In genomic region chr14:103871596-103872480, GRCh38 we compare ENCODE assay signal across 8 cellular contexts. TPM values are rescaled to one million over a fixed set of nuclear protein-coding genes. Genes with fewer than 3 reads are reported as not detected.
A peak's percentile ranks its signal among the peaks of the same experiment; 100 is the strongest.
DNase-seq lines count a peak whose midpoint lies in the region; ATAC-seq and TF ChIP-seq lines count a peak whose summit lies in the region.

No MANE protein-coding gene starts in this region.

- H3K27me3 ChIP-seq in neutrophil (peaks cover 43% of the 10 kb centered on the region), thymus (ENCODE audit: control insufficient read depth, insufficient read depth) (no peaks in the 10 kb centered on the region)

- H3K4me1 Mint-ChIP-seq in effector memory CD8-positive, alpha-beta T cell (ENCODE audit: low read depth in 2 of 2) = peaks cover 0 to 13% of the 10 kb centered on the region in 2 donors

- peak; percentile 53 to 56 for DNase-seq in activated CD4-positive, alpha-beta T cell treated with anti-CD3 and anti-CD28 coated beads, Interleukin-2, amount 50 U/mL, for 4 hours
- DNase-seq in effector memory CD8-positive, alpha-beta T cell = peak; percentile 62 to 63 (median 63)
- DNase-seq in superior temporal gyrus (ENCODE audit: extremely low spot score) (no peak), COLO829 (ENCODE audit: low spot score) (no peak)

- no peak for TF ChIP-seq CTCF in neutrophil (IDR thresholded peaks at IDR 0.05)

- H3K27ac ChIP-seq in neutrophil (no peak overlapping the region), thymus (ENCODE audit: low read depth) (peak overlapping the region; percentile 71)

- peak; percentile 87 for ATAC-seq in GM18511 (IDR thresholded peaks at IDR 0.05; ENCODE audit: unreplicated experiment)
- ATAC-seq in HG03432 (IDR thresholded peaks at IDR 0.05; ENCODE audit: unreplicated experiment) = peak; percentile 88
- peak; percentile 87 for ATAC-seq in effector memory CD8-positive, alpha-beta T cell (replicated peaks)

- H3K9me3 ChIP-seq in neutrophil (no peaks in the 10 kb centered on the region), thymus (ENCODE audit: control insufficient read depth) (no peaks in the 10 kb centered on the region)

- peaks cover 0 to 11% of the 10 kb centered on the region in 2 donors for H3K27me3 Mint-ChIP-seq in effector memory CD8-positive, alpha-beta T cell

- H3K36me3 ChIP-seq in neutrophil (no peaks in the 10 kb centered on the region), thymus (ENCODE audit: control insufficient read depth, insufficient read depth) (no peaks in the 10 kb centered on the region)

- H3K4me3 Mint-ChIP-seq in effector memory CD8-positive, alpha-beta T cell = peak overlapping the region; percentile 85 to 93

- H3K36me3 Mint-ChIP-seq in effector memory CD8-positive, alpha-beta T cell (ENCODE audit: insufficient read depth) = peaks cover 2% of the 10 kb centered on the region

- H3K4me3 ChIP-seq in neutrophil (ENCODE audit: low read depth in 1 of 2, low read length in 1 of 2) (peak overlapping the region; percentile 36 to 50), thymus (ENCODE audit: low read length) (peak overlapping the region; percentile 52)

- H3K4me1 ChIP-seq in neutrophil (ENCODE audit: control insufficient read depth in 1 of 2, insufficient read depth in 1 of 2, low read depth in 1 of 2, low read length in 1 of 2) (peaks cover 11% of the 10 kb centered on the region in 2 experiments), thymus (ENCODE audit: control insufficient read depth, insufficient read depth, low read length) (peaks cover 10% of the 10 kb centered on the region)

- WGBS in thymus = 25% methylated on average over 53 of the region's 53 CpGs

- no peaks in the 10 kb centered on the region for H3K9me3 Mint-ChIP-seq in effector memory CD8-positive, alpha-beta T cell

- H3K27ac Mint-ChIP-seq in effector memory CD8-positive, alpha-beta T cell = peak overlapping the region; percentile 78 to 92

RNA-seq across cellular contexts. Expression of gene PPP1R13B, which starts 24.5 kb away (rescaled TPM):
- 7.4 TPM for polyA plus RNA-seq in thymus

RNA-seq across cellular contexts. Expression of gene TDRD9, which starts 56.4 kb away (rescaled TPM):
- polyA plus RNA-seq in thymus = 3.8 TPM

Comparison
In these comparisons a context has a peak if more than half of its experiments do, and no peak if none do; other contexts are left out.
1. DNase-seq: peak in activated CD4-positive, alpha-beta T cell treated with anti-CD3 and anti-CD28 coated beads, Interleukin-2, amount 50 U/mL, for 4 hours (2 of 2) and effector memory CD8-positive, alpha-beta T cell (3 of 3); none in superior temporal gyrus (single experiment) and COLO829 (single experiment).
2. Peak in every context shown above with its lines, with median percentiles within 50 percentile points of each other: ATAC-seq.